In the genomic region with DNA sequence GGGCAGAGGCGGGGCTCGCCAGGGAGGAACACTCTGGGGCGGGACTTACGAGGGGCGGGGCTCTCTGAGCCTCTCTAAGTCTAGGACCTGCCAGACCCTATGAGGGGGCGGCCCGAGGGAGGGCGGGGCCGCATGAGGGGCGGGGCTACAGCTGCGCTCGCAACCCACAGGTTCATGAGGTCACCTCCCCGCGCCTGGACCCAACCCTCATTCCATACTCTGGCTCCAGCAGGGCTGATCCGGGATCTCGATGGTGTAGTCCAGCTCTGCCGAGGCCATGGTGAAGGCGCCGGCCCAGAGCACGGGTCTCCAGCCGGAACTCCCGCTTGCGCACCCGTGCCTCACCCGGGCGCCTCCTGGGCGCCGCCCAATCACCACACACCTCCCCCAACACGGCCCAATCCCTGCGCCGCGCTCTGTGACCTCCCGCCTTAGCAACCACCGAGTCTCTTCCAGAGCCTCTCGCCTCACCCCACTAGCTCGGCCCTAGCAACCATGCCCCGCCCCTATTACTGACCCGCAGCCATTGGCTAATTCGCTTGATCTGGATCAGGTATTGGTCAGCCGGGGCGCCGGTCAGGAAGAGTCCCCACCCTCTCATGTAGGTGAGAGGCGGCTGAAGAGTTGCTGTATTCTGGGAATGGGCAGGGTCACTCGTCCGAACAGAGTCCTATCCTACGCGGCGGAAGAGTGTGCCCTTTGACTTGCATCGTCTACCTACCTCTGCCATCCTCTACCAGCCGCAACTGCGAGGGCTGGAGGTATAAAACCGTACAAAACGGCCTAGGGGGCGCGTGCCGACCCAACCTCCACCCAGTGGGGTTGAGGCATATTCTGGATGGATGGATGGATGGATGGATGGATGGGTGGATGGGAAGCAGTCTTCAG, we compare ENCODE assay signal across 8 cellular contexts. TPM values are rescaled to one million over a fixed set of nuclear protein-coding genes. Genes with fewer than 3 reads are reported as not detected.
DNase-seq lines count a peak whose midpoint lies in the region; ATAC-seq and TF ChIP-seq lines count a peak whose summit lies in the region.

A gene (plus strand): TSS at position 602 of the 888 bp plus-strand sequence. CDS start 14,984 bp downstream, outside the sequence.
A gene (minus strand): TSS at position 369 of the 888 bp plus-strand sequence. CDS start 90 bp downstream, at position 279.

- CTCF ChIA-PET in CD8-positive, alpha-beta T cell (lab: Charles Lee) = interaction anchor here (1.2 to 6.9 kb wide), 4 partner anchors 12 to 79 kb away, joined by 3 to 43 read pairs (median 5); no protein-coding TSS in a partner anchor
- CTCF ChIA-PET in activated CD8-positive, alpha-beta T cell treated with anti-CD3 and anti-CD28 coated beads, Interleukin-2, amount 10 ng/mL, durations not matched to agents 7 days and 5 days (lab: Charles Lee) = interaction anchor here (0.6 to 5.4 kb wide), 14 partner anchors 9 to 629 kb away, joined by 3 to 42 read pairs (median 4); no protein-coding TSS in a partner anchor

- H3K36me3 ChIP-seq in CD8-positive, alpha-beta T cell (ENCODE audit: insufficient read depth, low read length) = no peaks in the 10 kb centered on the region
- H3K36me3 ChIP-seq in ectodermal cell (ENCODE audit: control insufficient read depth, insufficient read depth, low read length) = no peaks in the 10 kb centered on the region
- no peaks in the 10 kb centered on the region for H3K36me3 ChIP-seq in lower lobe of right lung

- intact Hi-C loops in CD8-positive, alpha-beta T cell (cut with DNase I, micrococcal nuclease) = loop anchor here (1.0 to 10.0 kb wide), 10 partner anchors 41 to 1012 kb away; a partner anchor contains a TSS
- intact Hi-C loops in lower lobe of right lung (cut with DNase I) = no loop called here

- no peak for TF ChIP-seq CTCF in CD8-positive, alpha-beta T cell (IDR thresholded peaks at IDR 0.05)
- TF ChIP-seq CTCF in lower lobe of right lung (IDR thresholded peaks at IDR 0.05) = no peak

- POLR2A ChIA-PET in CD8-positive, alpha-beta T cell (lab: Charles Lee) = interaction anchor here (0.8 to 4.8 kb wide), 8 partner anchors 10 to 337 kb away, joined by 3 to 35 read pairs (median 5); a partner anchor contains a TSS
- POLR2A ChIA-PET in activated CD8-positive, alpha-beta T cell treated with anti-CD3 and anti-CD28 coated beads, Interleukin-2, amount 10 ng/mL, durations not matched to agents 7 days and 5 days (lab: Charles Lee) = interaction anchor here (1.1 to 6.0 kb wide), 6 partner anchors 22 to 56 kb away, joined by 3 to 70 read pairs (median 14); a partner anchor contains a TSS

- H3K9me3 ChIP-seq in CD8-positive, alpha-beta T cell (ENCODE audit: low read length) = no peaks in the 10 kb centered on the region
- H3K9me3 ChIP-seq in ectodermal cell (ENCODE audit: control insufficient read depth, low read length) (no peaks in the 10 kb centered on the region), lower lobe of right lung (no peaks in the 10 kb centered on the region)

- H3K9me3 Mint-ChIP-seq in CD8-positive, alpha-beta T cell = no peaks in the 10 kb centered on the region
- no peaks in the 10 kb centered on the region for H3K9me3 Mint-ChIP-seq in activated CD8-positive, alpha-beta T cell treated with anti-CD3 and anti-CD28 coated beads, Interleukin-2, amount 10 ng/mL, durations not matched to agents 7 days and 5 days (ENCODE audit: insufficient read depth)

- no peaks in the 10 kb centered on the region for H3K27me3 ChIP-seq in CD8-positive, alpha-beta T cell (ENCODE audit: insufficient read depth, low read length)
- H3K27me3 ChIP-seq in ectodermal cell (ENCODE audit: control insufficient read depth, insufficient read depth, low read length, poor library complexity, severe bottlenecking) (no peaks in the 10 kb centered on the region), lower lobe of right lung (ENCODE audit: low read depth) (no peaks in the 10 kb centered on the region)

- peaks cover 12% of the 10 kb centered on the region for H3K4me1 ChIP-seq in CD8-positive, alpha-beta T cell (ENCODE audit: insufficient read depth, low read length)
- H3K4me1 ChIP-seq in ectodermal cell (ENCODE audit: control insufficient read depth, insufficient read depth, low read length) (peaks cover 13% of the 10 kb centered on the region), lower lobe of right lung (peaks cover 58% of the 10 kb centered on the region)

- peak; percentile 91 for ATAC-seq in CD8-positive, alpha-beta T cell
- ATAC-seq in GM19455 (IDR thresholded peaks at IDR 0.05; ENCODE audit: unreplicated experiment) = peak; percentile 92
- peak; percentile 97 for ATAC-seq in activated CD8-positive, alpha-beta T cell treated with anti-CD3 and anti-CD28 coated beads, Interleukin-2, amount 10 ng/mL, durations not matched to agents 7 days and 5 days
- peak; percentile 98 for ATAC-seq in lower lobe of right lung

- peak; percentile 91 to 97 (median 95) for DNase-seq in CD8-positive, alpha-beta T cell
- DNase-seq in HK-2 (ENCODE audit: unreplicated experiment) (peak; percentile 99), NCI-H82 treated with DMSO at 0.1 percent for 48 hours (lab: John Stamatoyannopoulos, UW; ENCODE audit: unreplicated experiment) (peak; percentile 99), lower lobe of right lung (peak; percentile 99)
- DNase-seq in activated CD8-positive, alpha-beta T cell treated with anti-CD3 and anti-CD28 coated beads, Interleukin-2, amount 10 ng/mL, durations not matched to agents 7 days and 5 days = peak; percentile 99
- DNase-seq in stimulated activated CD4-positive, alpha-beta T cell treated with anti-CD3 and anti-CD28 coated beads, TNF-alpha, amount 100 ng/mL, for 1 hour (ENCODE audit: low read depth in 3 of 3, low spot score in 1 of 3) = peak; percentile 88 to 91 (median 89)

- H3K4me3 ChIP-seq in CD8-positive, alpha-beta T cell (ENCODE audit: low read depth, low read length) = peak within 1 kb of the TSS; percentile 88
- H3K4me3 ChIP-seq in ectodermal cell (ENCODE audit: insufficient read depth, low read depth, low read length) (peak within 1 kb of the TSS; percentile 66), lower lobe of right lung (peak within 1 kb of the TSS; percentile 67)

- 1% methylated on average over 56 of the region's 56 CpGs for WGBS in ectodermal cell, 2 experiments

- peak within 1 kb of the TSS; percentile 82 for H3K27ac ChIP-seq in CD8-positive, alpha-beta T cell (ENCODE audit: low read depth, low read length)
- peak within 1 kb of the TSS; percentile 88 for H3K27ac ChIP-seq in ectodermal cell (ENCODE audit: insufficient read depth, low read depth, low read length, poor library complexity, severe bottlenecking)
- peak within 1 kb of the TSS; percentile 95 for H3K27ac ChIP-seq in lower lobe of right lung

- no peaks in the 10 kb centered on the region for H3K27me3 Mint-ChIP-seq in CD8-positive, alpha-beta T cell (ENCODE audit: low read depth)
- H3K27me3 Mint-ChIP-seq in activated CD8-positive, alpha-beta T cell treated with anti-CD3 and anti-CD28 coated beads, Interleukin-2, amount 10 ng/mL, durations not matched to agents 7 days and 5 days (ENCODE audit: low read depth) = no peaks in the 10 kb centered on the region

- peaks cover 25% of the 10 kb centered on the region for H3K4me1 Mint-ChIP-seq in CD8-positive, alpha-beta T cell (ENCODE audit: low read depth)
- H3K4me1 Mint-ChIP-seq in activated CD8-positive, alpha-beta T cell treated with anti-CD3 and anti-CD28 coated beads, Interleukin-2, amount 10 ng/mL, durations not matched to agents 7 days and 5 days (ENCODE audit: low read depth) = peaks cover 28% of the 10 kb centered on the region

- peak within 1 kb of the TSS; percentile 91 for H3K27ac Mint-ChIP-seq in CD8-positive, alpha-beta T cell
- peak within 1 kb of the TSS; percentile 87 for H3K27ac Mint-ChIP-seq in activated CD8-positive, alpha-beta T cell treated with anti-CD3 and anti-CD28 coated beads, Interleukin-2, amount 10 ng/mL, durations not matched to agents 7 days and 5 days

- H3K36me3 Mint-ChIP-seq in CD8-positive, alpha-beta T cell = peaks cover 4% of the 10 kb centered on the region
- no peaks in the 10 kb centered on the region for H3K36me3 Mint-ChIP-seq in activated CD8-positive, alpha-beta T cell treated with anti-CD3 and anti-CD28 coated beads, Interleukin-2, amount 10 ng/mL, durations not matched to agents 7 days and 5 days (ENCODE audit: low read depth)

- H3K4me3 Mint-ChIP-seq in CD8-positive, alpha-beta T cell = peak within 1 kb of the TSS; percentile 94
- peak within 1 kb of the TSS; percentile 83 for H3K4me3 Mint-ChIP-seq in activated CD8-positive, alpha-beta T cell treated with anti-CD3 and anti-CD28 coated beads, Interleukin-2, amount 10 ng/mL, durations not matched to agents 7 days and 5 days

RNA-seq across cellular contexts. Expression of the first gene that starts in this region (rescaled TPM):
- total RNA-seq in CD8-positive, alpha-beta T cell = 100 to 1,000 TPM; 117 to 128 TPM
- 10 to 100 TPM; 80.0 to 88.4 TPM for total RNA-seq in activated CD8-positive, alpha-beta T cell treated with anti-CD3 and anti-CD28 coated beads, Interleukin-2, amount 10 ng/mL, durations not matched to agents 7 days and 5 days
- polyA plus RNA-seq in ectodermal cell (2013, experiment 1 of 4) = 5.4 TPM
- polyA plus RNA-seq in ectodermal cell (2013, experiment 2 of 4) = 7.9 TPM
- polyA plus RNA-seq in ectodermal cell (2013, experiment 3 of 4) = 6.8 TPM
- 6.6 TPM for polyA plus RNA-seq in ectodermal cell (2013, experiment 4 of 4)
- 14.5 TPM for total RNA-seq in lower lobe of right lung

RNA-seq across cellular contexts. Expression of the second gene that starts in this region (rescaled TPM):
- total RNA-seq in CD8-positive, alpha-beta T cell = 1 to 10 TPM in 1 of 2 experiments, not detected in 1; 1.2 TPM
- total RNA-seq in activated CD8-positive, alpha-beta T cell treated with anti-CD3 and anti-CD28 coated beads, Interleukin-2, amount 10 ng/mL, durations not matched to agents 7 days and 5 days = 1 to 10 TPM; 4.0 to 4.6 TPM
- 9.3 TPM for polyA plus RNA-seq in ectodermal cell (2013, experiment 1 of 4)
- 10.5 TPM for polyA plus RNA-seq in ectodermal cell (2013, experiment 2 of 4)
- polyA plus RNA-seq in ectodermal cell (2013, experiment 3 of 4) = 7.3 TPM
- 8.8 TPM for polyA plus RNA-seq in ectodermal cell (2013, experiment 4 of 4)
- 22.6 TPM for total RNA-seq in lower lobe of right lung

Comparison
In these comparisons a context has a peak if more than half of its experiments do, and no peak if none do; other contexts are left out.
1. Peak in every context shown above with its lines: DNase-seq, ATAC-seq, H3K4me3 ChIP-seq and H3K27ac ChIP-seq.